20 cellular contexts compared by ENCODE assay signal in the genomic region with DNA sequence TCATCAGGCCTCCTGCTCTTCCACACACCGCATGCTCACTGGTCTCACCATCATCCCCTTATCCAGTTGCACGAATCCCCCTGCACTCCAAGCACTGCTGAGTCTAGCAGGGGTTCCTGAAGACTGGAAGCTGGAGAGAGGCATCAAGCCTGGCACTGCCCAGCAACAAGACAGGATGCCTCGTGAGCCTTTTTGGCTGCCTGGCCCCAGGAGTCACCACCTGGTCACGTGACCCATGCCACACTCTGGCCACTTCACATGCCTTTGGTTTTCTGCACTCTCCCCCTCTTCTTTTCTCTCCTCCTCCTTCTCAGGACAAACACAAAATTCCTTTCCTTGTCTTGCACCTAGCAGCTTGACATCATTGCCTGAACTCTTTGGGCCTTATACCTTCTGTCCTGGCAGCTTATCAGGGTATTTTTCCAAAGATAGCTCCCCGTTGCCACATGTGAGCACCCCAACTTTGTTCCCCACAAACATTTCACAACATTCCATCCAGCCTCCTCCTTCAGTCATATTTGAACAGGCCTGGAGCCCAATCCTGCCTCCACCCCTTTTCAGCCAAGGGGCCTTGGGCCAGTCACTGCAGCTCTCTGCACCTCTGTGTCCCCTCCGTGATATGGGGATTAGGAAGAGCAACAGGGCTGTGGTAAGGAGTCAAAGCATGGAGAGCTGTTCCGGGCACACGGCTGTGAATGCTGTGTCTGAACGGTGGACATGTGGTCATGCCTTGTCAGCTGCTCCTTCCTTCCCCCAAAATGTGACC. TPM values are rescaled to one million over a fixed set of nuclear protein-coding genes. Genes with fewer than 3 reads are reported as not detected.
A peak's percentile ranks its signal among the peaks of the same experiment; 100 is the strongest.
DNase-seq lines count a peak whose midpoint lies in the region; ATAC-seq and TF ChIP-seq lines count a peak whose summit lies in the region.
"Had no signal": no experiment of that assay in that cellular context is flagged by ENCODE, and none has a peak within 500 bp of the region (broad histone marks: within the 10 kb centered on the region; RNA-seq: fewer than 3 reads in every experiment).

No MANE protein-coding gene starts in this region.

- H3K4me3 ChIP-seq in CD4-positive, alpha-beta memory T cell (ENCODE audit: low read length in 2 of 2) = no peak overlapping the region
- no peak overlapping the region for H3K4me3 ChIP-seq in Panc1 (ENCODE audit: low read depth in 2 of 2, low read length in 2 of 2)
- H3K4me3 ChIP-seq in hepatocyte = no peak overlapping the region
- H3K4me3 ChIP-seq: cardiac muscle cell, dorsolateral prefrontal cortex, esophagus muscularis mucosa, heart left ventricle, mucosa of descending colon, spleen had no signal

- peaks cover 16% of the 10 kb centered on the region for H4K20me1 ChIP-seq in hepatocyte (ENCODE audit: insufficient read depth, poor library complexity, severe bottlenecking)

- POLR2A ChIA-PET in CD4-positive, alpha-beta memory T cell (lab: Charles Lee; ENCODE audit: partially characterized antibody) = interaction anchor here (0.8 kb wide), 1 partner anchor 8 kb away, joined by 3 read pairs; no protein-coding TSS in a partner anchor
- POLR2A ChIA-PET in Panc1 (lab: Charles Lee) = interaction anchor here (0.6 kb wide), 1 partner anchor 26 kb away, joined by 4 read pairs; no protein-coding TSS in a partner anchor

- no peaks in the 10 kb centered on the region for H3K9me3 ChIP-seq in CD4-positive, alpha-beta memory T cell (ENCODE audit: control insufficient read depth in 1 of 2, low read length in 2 of 2)
- H3K9me3 ChIP-seq in Panc1 (ENCODE audit: control insufficient read depth, insufficient read depth, low read depth, low read length) = no peaks in the 10 kb centered on the region
- H3K9me3 ChIP-seq in hepatocyte (ENCODE audit: low read depth) = no peaks in the 10 kb centered on the region
- H3K9me3 ChIP-seq: esophagus muscularis mucosa, heart left ventricle, mucosa of descending colon, spleen had no signal

- no peak for DNase-seq in CD4-positive, alpha-beta memory T cell
- DNase-seq in Panc1 (ENCODE audit: low read depth, low spot score) (no peak), hepatocyte (ENCODE audit: low spot score) (no peak), neural crest cell (ENCODE audit: low read depth, low spot score) (no peak), globus pallidus (ENCODE audit: low spot score) (no peak)
- DNase-seq: activated CD4-positive, alpha-beta T cell treated with anti-CD3 and anti-CD28 coated beads for 48 hours; dorsolateral prefrontal cortex; NCI-H1694 treated with DMSO at 0.1 percent for 48 hours; spleen; T-helper 9 cell had no signal

- H3K4me3 Mint-ChIP-seq in CD4-positive, alpha-beta memory T cell = peak overlapping the region in 5 of 8 donors; percentile 7 to 64 (median 22)
- H3K4me3 Mint-ChIP-seq in neural crest cell = peak overlapping the region; percentile 69
- H3K4me3 Mint-ChIP-seq: activated naive CD8-positive, alpha-beta T cell; CD14-positive monocyte; stimulated activated effector memory CD8-positive, alpha-beta T cell treated with anti-CD3 and anti-CD28 coated beads, Interleukin-12 subunit alpha, Interleukin-12 subunit beta, amount 100 ng/mL, for 72 hours had no signal

- no peaks in the 10 kb centered on the region for H3K9me2 ChIP-seq in hepatocyte (replicated peaks; ENCODE audit: insufficient read depth)

- BruUV-seq in Panc1 (replicated peaks; lab: Mats Ljungman, UMichigan) = no TSS peak

- ATAC-seq in Panc1 = no peak
- no peak for ATAC-seq in HG03039 (IDR thresholded peaks at IDR 0.05; ENCODE audit: unreplicated experiment)
- ATAC-seq in GM19467 (IDR thresholded peaks at IDR 0.05; ENCODE audit: unreplicated experiment) = no peak
- ATAC-seq in GM18870 (IDR thresholded peaks at IDR 0.05; ENCODE audit: unreplicated experiment) = no peak
- ATAC-seq: heart left ventricle; stimulated activated effector memory CD8-positive, alpha-beta T cell treated with anti-CD3 and anti-CD28 coated beads, Interleukin-12 subunit alpha, Interleukin-12 subunit beta, amount 100 ng/mL, for 72 hours had no signal

- H3K27me3 ChIP-seq in CD4-positive, alpha-beta memory T cell (ENCODE audit: insufficient read depth, low read length) = no peaks in the 10 kb centered on the region
- H3K27me3 ChIP-seq in Panc1 (ENCODE audit: control insufficient read depth, insufficient read depth, low read length) = no peaks in the 10 kb centered on the region
- no peaks in the 10 kb centered on the region for H3K27me3 ChIP-seq in hepatocyte
- H3K27me3 ChIP-seq: cardiac muscle cell, dorsolateral prefrontal cortex, esophagus muscularis mucosa, heart left ventricle, spleen had no signal

- TF ChIP-seq CTCF in Panc1 (IDR thresholded peaks at IDR 0.05) = no peak
- TF ChIP-seq CTCF in hepatocyte (IDR thresholded peaks at IDR 0.05; ENCODE audit: poor library complexity) = no peak
- no peak for TF ChIP-seq CTCF in neural crest cell (conservative IDR thresholded peaks at IDR 0.05)

- H3K4me1 Mint-ChIP-seq in CD4-positive, alpha-beta memory T cell = peaks cover 14 to 38% (median 24%) of the 10 kb centered on the region in 4 donors
- H3K4me1 Mint-ChIP-seq in neural crest cell = peaks cover 23% of the 10 kb centered on the region

- intact Hi-C loops in CD4-positive, alpha-beta memory T cell (cut with micrococcal nuclease) = loop anchor here (10.0 kb wide), 1 partner anchor 403 kb away; a partner anchor contains a TSS
- intact Hi-C loops in Panc1 (cut with micrococcal nuclease; ENCODE audit: unreplicated experiment) = no loop called here

- peaks cover 17% of the 10 kb centered on the region for H3K4me1 ChIP-seq in CD4-positive, alpha-beta memory T cell (ENCODE audit: insufficient read depth, low read length)
- H3K4me1 ChIP-seq in Panc1 (ENCODE audit: control insufficient read depth, insufficient read depth, low read length) (peaks cover 21% of the 10 kb centered on the region), hepatocyte (ENCODE audit: insufficient read depth) (peaks cover 19% of the 10 kb centered on the region)

- CTCF ChIA-PET in CD4-positive, alpha-beta memory T cell (lab: Charles Lee; ENCODE audit: partially characterized antibody) = no interaction called here
- CTCF ChIA-PET in Panc1 (lab: Charles Lee) = no interaction called here

- H3K4me2 ChIP-seq in hepatocyte = no peak overlapping the region

- peaks cover 0 to 16% of the 10 kb centered on the region in 2 donors for H3K36me3 Mint-ChIP-seq in CD4-positive, alpha-beta memory T cell
- H3K36me3 Mint-ChIP-seq in neural crest cell (ENCODE audit: low read depth) = no peaks in the 10 kb centered on the region
- H3K36me3 Mint-ChIP-seq: activated naive CD8-positive, alpha-beta T cell had no signal

- WGBS in hepatocyte (ENCODE audit: low lambda C conversion rate, missing lambda C conversion rate) = 87% methylated on average over 9 of the region's 9 CpGs

- no peaks in the 10 kb centered on the region for H3K36me3 ChIP-seq in CD4-positive, alpha-beta memory T cell (ENCODE audit: insufficient read depth, low read length)
- H3K36me3 ChIP-seq in Panc1 (ENCODE audit: control insufficient read depth, insufficient read depth, low read length) (no peaks in the 10 kb centered on the region), hepatocyte (replicated peaks; ENCODE audit: insufficient read depth, low read depth) (no peaks in the 10 kb centered on the region)
- H3K36me3 ChIP-seq: cardiac muscle cell, esophagus muscularis mucosa, heart left ventricle, spleen had no signal

- no peak overlapping the region for H3K27ac ChIP-seq in CD4-positive, alpha-beta memory T cell (ENCODE audit: low read depth, low read length)
- H3K27ac ChIP-seq in Panc1 (ENCODE audit: low read length) = peak overlapping the region; percentile 54; the same call in 1 of the 2 replicates
- peak overlapping the region; percentile 63 for H3K27ac ChIP-seq in hepatocyte
- H3K27ac ChIP-seq: cardiac muscle cell, dorsolateral prefrontal cortex, esophagus muscularis mucosa, heart left ventricle, spleen had no signal

- peak overlapping the region in 3 of 7 donors; percentile 25 to 75 (median 60) for H3K27ac Mint-ChIP-seq in CD4-positive, alpha-beta memory T cell
- no peak overlapping the region for H3K27ac Mint-ChIP-seq in neural crest cell (ENCODE audit: unreplicated experiment)
- H3K27ac Mint-ChIP-seq: activated naive CD8-positive, alpha-beta T cell; stimulated activated effector memory CD8-positive, alpha-beta T cell treated with anti-CD3 and anti-CD28 coated beads, Interleukin-12 subunit alpha, Interleukin-12 subunit beta, amount 100 ng/mL, for 72 hours had no signal

- peaks cover 25% of the 10 kb centered on the region for H3K79me2 ChIP-seq in hepatocyte

- in situ Hi-C loops in Panc1 (cut with HindIII; ENCODE audit: low pct_unique_long_range_greater_than_20kb, low sequenced_read_pairs) = no loop called here

- H2AFZ ChIP-seq in hepatocyte = no peak overlapping the region

- no peaks in the 10 kb centered on the region for H3K9me3 Mint-ChIP-seq in CD4-positive, alpha-beta memory T cell
- H3K9me3 Mint-ChIP-seq in neural crest cell = no peaks in the 10 kb centered on the region
- H3K9me3 Mint-ChIP-seq: CD14-positive monocyte; stimulated activated effector memory CD8-positive, alpha-beta T cell treated with anti-CD3 and anti-CD28 coated beads, Interleukin-12 subunit alpha, Interleukin-12 subunit beta, amount 100 ng/mL, for 72 hours had no signal

- H3K27me3 Mint-ChIP-seq in CD4-positive, alpha-beta memory T cell = no peaks in the 10 kb centered on the region
- no peaks in the 10 kb centered on the region for H3K27me3 Mint-ChIP-seq in neural crest cell (ENCODE audit: low read depth)
- H3K27me3 Mint-ChIP-seq: activated naive CD8-positive, alpha-beta T cell had no signal

RNA-seq across cellular contexts. Expression of a gene that starts 2.8 kb away (rescaled TPM):
- total RNA-seq in CD4-positive, alpha-beta memory T cell = 10 to 100 TPM; 54.5 to 55.0 TPM
- 10 to 100 TPM; 24.6 to 35.9 TPM for polyA plus RNA-seq in CD4-positive, alpha-beta memory T cell
- total RNA-seq in Panc1 (2021; ENCODE audit: unreplicated experiment) (60.2 TPM), hepatocyte (77.7 and 87.4 TPM in 2 replicates), neural crest cell (76.1 and 79.4 TPM in 2 replicates)
- polyA plus RNA-seq in Panc1 (2012; ENCODE audit: insufficient read length) = 76.9 TPM
- polyA plus RNA-seq in hepatocyte = 85.5 and 86.3 TPM in 2 replicates
